In the genomic region with DNA sequence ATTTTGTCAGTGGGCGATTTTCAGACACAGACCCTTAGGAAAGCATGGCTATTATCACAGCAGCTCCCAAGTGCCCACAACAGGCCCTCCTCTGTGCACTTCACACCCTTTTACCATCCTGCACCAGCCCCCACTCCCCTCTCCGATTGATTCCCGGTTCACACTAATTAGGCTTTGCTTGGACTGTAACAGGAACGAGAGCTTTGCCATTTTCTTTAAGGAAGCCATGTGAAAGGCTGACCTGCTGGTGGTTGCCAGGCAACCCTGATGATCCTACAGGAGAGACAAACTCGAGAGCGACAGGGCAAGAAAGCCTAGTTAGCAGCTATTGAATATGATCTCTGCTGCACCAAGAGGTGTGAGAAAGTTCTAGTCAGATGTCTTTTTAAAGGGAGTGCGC, we compare ENCODE assay signal across 20 cellular contexts. TPM values are rescaled to one million over a fixed set of nuclear protein-coding genes. Genes with fewer than 3 reads are reported as not detected.
DNase-seq lines count a peak whose midpoint lies in the region; ATAC-seq, FAIRE-seq and TF ChIP-seq lines count a peak whose summit lies in the region.
"Had no signal": no experiment of that assay in that cellular context is flagged by ENCODE, and none has a peak within 500 bp of the region (broad histone marks: within the 10 kb centered on the region; RNA-seq: fewer than 3 reads in every experiment).

No MANE protein-coding gene starts in this region.

- no peak for FAIRE-seq in RCC 7860 (lab: Jason Lieb, UNC)
- FAIRE-seq: GM18507 had no signal

- no peaks in the 10 kb centered on the region for H3K9me3 Mint-ChIP-seq in neural crest cell
- H3K9me3 Mint-ChIP-seq in activated naive CD4-positive, alpha-beta T cell treated with anti-CD3 and anti-CD28 coated beads, Interleukin-2, amount 50 U/mL, for 72 hours = no peaks in the 10 kb centered on the region
- H3K9me3 Mint-ChIP-seq: activated naive CD8-positive, alpha-beta T cell treated with anti-CD3 and anti-CD28 coated beads, Interleukin-2, amount 10 ng/mL, durations not matched to agents 7 days and 5 days; activated T-helper 17 cell treated with anti-CD3 and anti-CD28 coated beads, Interleukin-2, amount 50 U/mL, for 72 hours; nephron progenitor cell; T-helper 1 cell treated with Interleukin-12 subunit alpha and Interleukin-12 subunit beta and Interleukin-4 antibody, amounts not matched to agents 30 μg/mL and 1 μg/mL, for 36 hours had no signal

- DNase-seq in DMS153 (lab: John Stamatoyannopoulos, UW) (peak; percentile 6), DMS153 treated with DMSO at 0.1 percent for 48 hours (lab: John Stamatoyannopoulos, UW; ENCODE audit: unreplicated experiment) (no peak), NCI-H128 (lab: John Stamatoyannopoulos, UW; ENCODE audit: unreplicated experiment) (peak; percentile 27), RCC 7860 (ENCODE audit: low spot score) (peak; percentile 1), neural crest cell (ENCODE audit: low read depth, low spot score) (no peak)
- no peak for DNase-seq in activated naive CD4-positive, alpha-beta T cell treated with anti-CD3 and anti-CD28 coated beads, Interleukin-2, amount 50 U/mL, for 72 hours (ENCODE audit: low spot score in 2 of 2)
- DNase-seq: 8988T; activated CD4-positive, alpha-beta T cell treated with anti-CD3 and anti-CD28 coated beads, Interleukin-2, amount 50 U/mL, for 1 hour; activated naive CD8-positive, alpha-beta T cell treated with anti-CD3 and anti-CD28 coated beads, Interleukin-2, amount 10 ng/mL, durations not matched to agents 7 days and 5 days; Kasumi-1; NCI-H1694; nephron progenitor cell; right cardiac atrium; SJCRH30 had no signal

- ATAC-seq in GM21529 (IDR thresholded peaks at IDR 0.05; ENCODE audit: unreplicated experiment) = no peak
- no peak for ATAC-seq in HG03354 (IDR thresholded peaks at IDR 0.05; ENCODE audit: poor library complexity, severe bottlenecking, unreplicated experiment)
- ATAC-seq in activated naive CD4-positive, alpha-beta T cell treated with anti-CD3 and anti-CD28 coated beads, Interleukin-2, amount 50 U/mL, for 72 hours = no peak
- ATAC-seq: activated T-helper 17 cell treated with anti-CD3 and anti-CD28 coated beads, Interleukin-2, amount 50 U/mL, for 72 hours; right cardiac atrium had no signal

- H3K27me3 Mint-ChIP-seq in neural crest cell (ENCODE audit: low read depth) = peaks cover 16% of the 10 kb centered on the region

- no peaks in the 10 kb centered on the region for H3K36me3 Mint-ChIP-seq in neural crest cell (ENCODE audit: low read depth)
- no peaks in the 10 kb centered on the region for H3K36me3 Mint-ChIP-seq in activated naive CD4-positive, alpha-beta T cell treated with anti-CD3 and anti-CD28 coated beads, Interleukin-2, amount 50 U/mL, for 72 hours
- H3K36me3 Mint-ChIP-seq: activated naive CD8-positive, alpha-beta T cell treated with anti-CD3 and anti-CD28 coated beads, Interleukin-2, amount 10 ng/mL, durations not matched to agents 7 days and 5 days had no signal

- TF ChIP-seq CTCF in neural crest cell (conservative IDR thresholded peaks at IDR 0.05) = no peak

- H3K4me3 Mint-ChIP-seq in neural crest cell = no peak overlapping the region
- H3K4me3 Mint-ChIP-seq: activated naive CD8-positive, alpha-beta T cell treated with anti-CD3 and anti-CD28 coated beads, Interleukin-2, amount 10 ng/mL, durations not matched to agents 7 days and 5 days; activated T-helper 17 cell treated with anti-CD3 and anti-CD28 coated beads, Interleukin-2, amount 50 U/mL, for 72 hours; B cell; nephron progenitor cell; T-helper 1 cell treated with Interleukin-12 subunit alpha and Interleukin-12 subunit beta and Interleukin-4 antibody, amounts not matched to agents 30 μg/mL and 1 μg/mL, for 36 hours had no signal

- peak overlapping the region; percentile 81 for H3K27ac Mint-ChIP-seq in neural crest cell (ENCODE audit: unreplicated experiment)
- no peak overlapping the region for H3K27ac Mint-ChIP-seq in activated naive CD4-positive, alpha-beta T cell treated with anti-CD3 and anti-CD28 coated beads, Interleukin-2, amount 50 U/mL, for 72 hours
- H3K27ac Mint-ChIP-seq: activated naive CD8-positive, alpha-beta T cell treated with anti-CD3 and anti-CD28 coated beads, Interleukin-2, amount 10 ng/mL, durations not matched to agents 7 days and 5 days; activated T-helper 17 cell treated with anti-CD3 and anti-CD28 coated beads, Interleukin-2, amount 50 U/mL, for 72 hours; B cell; nephron progenitor cell; T-helper 1 cell treated with Interleukin-12 subunit alpha and Interleukin-12 subunit beta and Interleukin-4 antibody, amounts not matched to agents 30 μg/mL and 1 μg/mL, for 36 hours had no signal

- H3K4me1 Mint-ChIP-seq in neural crest cell = peaks cover 13% of the 10 kb centered on the region
- H3K4me1 Mint-ChIP-seq: activated naive CD8-positive, alpha-beta T cell treated with anti-CD3 and anti-CD28 coated beads, Interleukin-2, amount 10 ng/mL, durations not matched to agents 7 days and 5 days; activated T-helper 17 cell treated with anti-CD3 and anti-CD28 coated beads, Interleukin-2, amount 50 U/mL, for 72 hours; B cell had no signal

RNA-seq across cellular contexts. Expression of a gene that starts 28.2 kb away (rescaled TPM):
- 14.0 and 16.1 TPM in 2 replicates for total RNA-seq in neural crest cell
- 1 to 10 TPM; 1.3 to 4.0 TPM for total RNA-seq in activated naive CD4-positive, alpha-beta T cell treated with anti-CD3 and anti-CD28 coated beads, Interleukin-2, amount 50 U/mL, for 72 hours

RNA-seq across cellular contexts. Expression of a gene that starts 46.5 kb away (rescaled TPM):
- 45.7 and 47.9 TPM in 2 replicates for total RNA-seq in neural crest cell
- total RNA-seq in activated naive CD4-positive, alpha-beta T cell treated with anti-CD3 and anti-CD28 coated beads, Interleukin-2, amount 50 U/mL, for 72 hours = 100 to 1,000 TPM in 1 of 2 donors, 10 to 100 TPM in 1; 24.2 to 122 TPM

Comparison
In these comparisons a context has a peak if more than half of its experiments do, and no peak if none do; other contexts are left out.
1. DNase-seq: peak in DMS153 (single experiment), NCI-H128 (single experiment) and RCC 7860 (single experiment); none in DMS153 treated with DMSO at 0.1 percent for 48 hours (single experiment), neural crest cell (single experiment) and activated naive CD4-positive, alpha-beta T cell treated with anti-CD3 and anti-CD28 coated beads, Interleukin-2, amount 50 U/mL, for 72 hours (0 of 2).